Comparison of ENCODE assay signal across 1 cellular context in genomic region chr20:57389695-57390603, GRCh38.
TF ChIP-seq lines count a peak whose summit lies in the region.

No MANE protein-coding gene starts in this region.

TF ChIP-seq in K562, 482 proteins besides CTCF, POLR2A, EP300 and RAD21 (continued from another document and continues in another):
- TF ChIP-seq, protein P1, sequence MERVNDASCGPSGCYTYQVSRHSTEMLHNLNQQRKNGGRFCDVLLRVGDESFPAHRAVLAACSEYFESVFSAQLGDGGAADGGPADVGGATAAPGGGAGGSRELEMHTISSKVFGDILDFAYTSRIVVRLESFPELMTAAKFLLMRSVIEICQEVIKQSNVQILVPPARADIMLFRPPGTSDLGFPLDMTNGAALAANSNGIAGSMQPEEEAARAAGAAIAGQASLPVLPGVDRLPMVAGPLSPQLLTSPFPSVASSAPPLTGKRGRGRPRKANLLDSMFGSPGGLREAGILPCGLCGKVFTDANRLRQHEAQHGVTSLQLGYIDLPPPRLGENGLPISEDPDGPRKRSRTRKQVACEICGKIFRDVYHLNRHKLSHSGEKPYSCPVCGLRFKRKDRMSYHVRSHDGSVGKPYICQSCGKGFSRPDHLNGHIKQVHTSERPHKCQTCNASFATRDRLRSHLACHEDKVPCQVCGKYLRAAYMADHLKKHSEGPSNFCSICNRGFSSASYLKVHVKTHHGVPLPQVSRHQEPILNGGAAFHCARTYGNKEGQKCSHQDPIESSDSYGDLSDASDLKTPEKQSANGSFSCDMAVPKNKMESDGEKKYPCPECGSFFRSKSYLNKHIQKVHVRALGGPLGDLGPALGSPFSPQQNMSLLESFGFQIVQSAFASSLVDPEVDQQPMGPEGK (CRISPR knock-in tag; IDR thresholded peaks at IDR 0.05; ENCODE audit: borderline replicate concordance) = no peak
- peak; percentile 77 for TF ChIP-seq CHD1 (IDR thresholded peaks at IDR 0.05; ENCODE audit: low read length)
- no peak for TF ChIP-seq E2F8 (IDR thresholded peaks at IDR 0.05; ENCODE audit: low read depth, partially characterized antibody)
- TF ChIP-seq MYBL2 (IDR thresholded peaks at IDR 0.05; ENCODE audit: low read depth) = no peak
- no peak for TF ChIP-seq MYBL2 (CRISPR knock-in tag; IDR thresholded peaks at IDR 0.05; ENCODE audit: borderline replicate concordance)
- 0 out of 2 replicates have a peak, but pooled peaks have one; percentile 46 for TF ChIP-seq ZNF511 (CRISPR knock-in tag; IDR thresholded peaks at IDR 0.05)
- no peak for TF ChIP-seq THRB (CRISPR knock-in tag; conservative IDR thresholded peaks at IDR 0.05)
- no peak for TF ChIP-seq POLR2AphosphoS2 (IDR thresholded peaks at IDR 0.05; ENCODE audit: low read length)
- TF ChIP-seq, protein P2, sequence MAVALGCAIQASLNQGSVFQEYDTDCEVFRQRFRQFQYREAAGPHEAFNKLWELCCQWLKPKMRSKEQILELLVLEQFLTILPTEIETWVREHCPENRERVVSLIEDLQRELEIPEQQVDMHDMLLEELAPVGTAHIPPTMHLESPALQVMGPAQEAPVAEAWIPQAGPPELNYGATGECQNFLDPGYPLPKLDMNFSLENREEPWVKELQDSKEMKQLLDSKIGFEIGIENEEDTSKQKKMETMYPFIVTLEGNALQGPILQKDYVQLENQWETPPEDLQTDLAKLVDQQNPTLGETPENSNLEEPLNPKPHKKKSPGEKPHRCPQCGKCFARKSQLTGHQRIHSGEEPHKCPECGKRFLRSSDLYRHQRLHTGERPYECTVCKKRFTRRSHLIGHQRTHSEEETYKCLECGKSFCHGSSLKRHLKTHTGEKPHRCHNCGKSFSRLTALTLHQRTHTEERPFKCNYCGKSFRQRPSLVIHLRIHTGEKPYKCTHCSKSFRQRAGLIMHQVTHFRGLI (CRISPR knock-in tag; IDR thresholded peaks at IDR 0.05) = no peak
- TF ChIP-seq STAT6 (CRISPR knock-in tag; IDR thresholded peaks at IDR 0.05) = no peak
- TF ChIP-seq FOXK2 (conservative IDR thresholded peaks at IDR 0.05 in 1 of 2, IDR thresholded peaks at IDR 0.05 in 1 of 2; ENCODE audit: low read depth in 2 of 2) = 0 out of 4 replicates have a peak, but pooled peaks of 1 of the 2 experiments have one; percentile 16
- TF ChIP-seq HDGF (IDR thresholded peaks at IDR 0.05) = peak; percentile 85; the same call in 1 of the 2 replicates
- TF ChIP-seq KHSRP (IDR thresholded peaks at IDR 0.05) = no peak
- peak in 1 of 2 experiments; percentile 87; a peak in 2 of 4 replicates for TF ChIP-seq HDAC1 (IDR thresholded peaks at IDR 0.05)
- TF ChIP-seq ID3 (CRISPR knock-in tag; IDR thresholded peaks at IDR 0.05) = no peak
- peak; percentile 77; the same call in 1 of the 2 replicates for TF ChIP-seq ID3 (tag; IDR thresholded peaks at IDR 0.05)
- TF ChIP-seq ZNF274 (IDR thresholded peaks at IDR 0.05; ENCODE audit: borderline replicate concordance, low read depth, low read length) = no peak
- no peak for TF ChIP-seq ZSCAN32 (CRISPR knock-in tag; IDR thresholded peaks at IDR 0.05)
- TF ChIP-seq TAF15 (IDR thresholded peaks at IDR 0.05; ENCODE audit: low read depth, low read length) = no peak
- TF ChIP-seq, protein P3, sequence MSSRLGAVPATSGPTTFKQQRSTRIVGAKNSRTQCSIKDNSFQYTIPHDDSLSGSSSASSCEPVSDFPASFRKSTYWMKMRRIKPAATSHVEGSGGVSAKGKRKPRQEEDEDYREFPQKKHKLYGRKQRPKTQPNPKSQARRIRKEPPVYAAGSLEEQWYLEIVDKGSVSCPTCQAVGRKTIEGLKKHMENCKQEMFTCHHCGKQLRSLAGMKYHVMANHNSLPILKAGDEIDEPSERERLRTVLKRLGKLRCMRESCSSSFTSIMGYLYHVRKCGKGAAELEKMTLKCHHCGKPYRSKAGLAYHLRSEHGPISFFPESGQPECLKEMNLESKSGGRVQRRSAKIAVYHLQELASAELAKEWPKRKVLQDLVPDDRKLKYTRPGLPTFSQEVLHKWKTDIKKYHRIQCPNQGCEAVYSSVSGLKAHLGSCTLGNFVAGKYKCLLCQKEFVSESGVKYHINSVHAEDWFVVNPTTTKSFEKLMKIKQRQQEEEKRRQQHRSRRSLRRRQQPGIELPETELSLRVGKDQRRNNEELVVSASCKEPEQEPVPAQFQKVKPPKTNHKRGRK (tag; IDR thresholded peaks at IDR 0.05) = no peak
- no peak for TF ChIP-seq ERF (CRISPR knock-in tag; IDR thresholded peaks at IDR 0.05)
- no peak for TF ChIP-seq BHLHE40 (IDR thresholded peaks at IDR 0.05; ENCODE audit: low read length)
- no peak for TF ChIP-seq ZNF79 (CRISPR knock-in tag; IDR thresholded peaks at IDR 0.05; ENCODE audit: low read depth)
- TF ChIP-seq ZNF740 (CRISPR knock-in tag; IDR thresholded peaks at IDR 0.05) = no peak
- no peak; a peak in 1 of 4 replicates for TF ChIP-seq ZNF740 (tag; IDR thresholded peaks at IDR 0.05)
- TF ChIP-seq ZBTB34 (CRISPR knock-in tag; IDR thresholded peaks at IDR 0.05) = no peak
- TF ChIP-seq HOXB6 (CRISPR knock-in tag; IDR thresholded peaks at IDR 0.05; ENCODE audit: borderline replicate concordance) = no peak
- no peak for TF ChIP-seq MCM7 (IDR thresholded peaks at IDR 0.05)
- no peak for TF ChIP-seq DACH1 (IDR thresholded peaks at IDR 0.05; ENCODE audit: partially characterized antibody)
- TF ChIP-seq GABPA (tag; conservative IDR thresholded peaks at IDR 0.05; ENCODE audit: low read depth) = no peak
- no peak for TF ChIP-seq ZBTB43 (CRISPR knock-in tag; IDR thresholded peaks at IDR 0.05)
- TF ChIP-seq ZBTB26 (CRISPR knock-in tag; IDR thresholded peaks at IDR 0.05) = peak; percentile 85; the same call in 1 of the 2 replicates
- peak; percentile 36 to 49; a peak in 1 of 4 replicates for TF ChIP-seq TRIM24 (IDR thresholded peaks at IDR 0.05)
- 0 out of 2 replicates have a peak, but pooled peaks have one; percentile 5 for TF ChIP-seq ZNF431 (CRISPR knock-in tag; IDR thresholded peaks at IDR 0.05)
- TF ChIP-seq POU5F1 (IDR thresholded peaks at IDR 0.05; ENCODE audit: borderline replicate concordance, low read depth, low read length, partially characterized antibody) = no peak
- TF ChIP-seq MAFG (tag; conservative IDR thresholded peaks at IDR 0.05) = no peak
- no peak for TF ChIP-seq HMGXB4 (CRISPR knock-in tag; IDR thresholded peaks at IDR 0.05)
- TF ChIP-seq CAMTA2 (CRISPR knock-in tag; conservative IDR thresholded peaks at IDR 0.05) = no peak; the same call in 1 of the 2 replicates
- no peak for TF ChIP-seq RBM22 (IDR thresholded peaks at IDR 0.05; ENCODE audit: low read depth, low read length, poor library complexity, severe bottlenecking)
- TF ChIP-seq PRMT5 (CRISPR knock-in tag; IDR thresholded peaks at IDR 0.05) = no peak
- no peak for TF ChIP-seq XRCC5 (IDR thresholded peaks at IDR 0.05; ENCODE audit: low read depth, low read length)
- TF ChIP-seq BCOR (IDR thresholded peaks at IDR 0.05) = peak; percentile 39; the same call in 1 of the 2 replicates
